ENCODE assay signal across 1 cellular context in the genomic region with DNA sequence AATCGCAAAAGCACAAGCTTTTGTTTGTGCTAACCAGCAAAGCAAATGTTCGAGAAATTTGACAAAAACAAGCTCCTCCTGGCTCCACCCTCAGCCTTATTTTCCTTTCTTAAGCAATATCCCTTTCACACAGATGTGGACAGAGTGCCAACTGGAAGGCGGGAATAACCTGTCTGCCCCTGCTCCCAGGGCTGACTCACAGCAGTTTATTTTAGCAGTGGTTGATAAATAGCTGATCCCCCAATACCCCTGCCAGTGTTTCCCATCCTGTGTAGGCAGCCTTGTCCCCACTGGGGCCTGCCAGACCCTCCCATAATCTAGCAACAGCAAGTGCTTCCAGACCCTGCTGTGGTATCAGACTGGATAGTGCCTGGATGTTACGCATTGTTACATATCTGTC.
TF ChIP-seq lines count a peak whose summit lies in the region.

No MANE protein-coding gene starts in this region.

TF ChIP-seq in WTC11, 78 proteins besides CTCF, POLR2A, EP300 and RAD21 (continued from another document):
- TF ChIP-seq, protein P1, sequence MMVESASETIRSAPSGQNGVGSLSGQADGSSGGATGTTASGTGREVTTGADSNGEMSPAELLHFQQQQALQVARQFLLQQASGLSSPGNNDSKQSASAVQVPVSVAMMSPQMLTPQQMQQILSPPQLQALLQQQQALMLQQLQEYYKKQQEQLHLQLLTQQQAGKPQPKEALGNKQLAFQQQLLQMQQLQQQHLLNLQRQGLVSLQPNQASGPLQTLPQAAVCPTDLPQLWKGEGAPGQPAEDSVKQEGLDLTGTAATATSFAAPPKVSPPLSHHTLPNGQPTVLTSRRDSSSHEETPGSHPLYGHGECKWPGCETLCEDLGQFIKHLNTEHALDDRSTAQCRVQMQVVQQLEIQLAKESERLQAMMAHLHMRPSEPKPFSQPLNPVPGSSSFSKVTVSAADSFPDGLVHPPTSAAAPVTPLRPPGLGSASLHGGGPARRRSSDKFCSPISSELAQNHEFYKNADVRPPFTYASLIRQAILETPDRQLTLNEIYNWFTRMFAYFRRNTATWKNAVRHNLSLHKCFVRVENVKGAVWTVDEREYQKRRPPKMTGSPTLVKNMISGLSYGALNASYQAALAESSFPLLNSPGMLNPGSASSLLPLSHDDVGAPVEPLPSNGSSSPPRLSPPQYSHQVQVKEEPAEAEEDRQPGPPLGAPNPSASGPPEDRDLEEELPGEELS (CRISPR knock-in tag; IDR thresholded peaks at IDR 0.05): no peak
- TF ChIP-seq, protein P2, sequence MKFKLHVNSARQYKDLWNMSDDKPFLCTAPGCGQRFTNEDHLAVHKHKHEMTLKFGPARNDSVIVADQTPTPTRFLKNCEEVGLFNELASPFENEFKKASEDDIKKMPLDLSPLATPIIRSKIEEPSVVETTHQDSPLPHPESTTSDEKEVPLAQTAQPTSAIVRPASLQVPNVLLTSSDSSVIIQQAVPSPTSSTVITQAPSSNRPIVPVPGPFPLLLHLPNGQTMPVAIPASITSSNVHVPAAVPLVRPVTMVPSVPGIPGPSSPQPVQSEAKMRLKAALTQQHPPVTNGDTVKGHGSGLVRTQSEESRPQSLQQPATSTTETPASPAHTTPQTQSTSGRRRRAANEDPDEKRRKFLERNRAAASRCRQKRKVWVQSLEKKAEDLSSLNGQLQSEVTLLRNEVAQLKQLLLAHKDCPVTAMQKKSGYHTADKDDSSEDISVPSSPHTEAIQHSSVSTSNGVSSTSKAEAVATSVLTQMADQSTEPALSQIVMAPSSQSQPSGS (CRISPR knock-in tag; IDR thresholded peaks at IDR 0.05; ENCODE audit: borderline replicate concordance, low read depth): no peak
- TF ChIP-seq ZNF416 (CRISPR knock-in tag; IDR thresholded peaks at IDR 0.05): no peak
